In genomic region chr7:25900245-25900644, GRCh38 we compare ENCODE assay signal across 27 cellular contexts.
"Had no signal": no experiment of that assay in that cellular context is flagged by ENCODE, and none has a peak within 500 bp of the region (broad histone marks: within the 10 kb centered on the region; RNA-seq: fewer than 3 reads in every experiment).

No MANE protein-coding gene starts in this region.

- ATAC-seq: naive thymus-derived CD8-positive, alpha-beta T cell; natural killer cell treated with Interleukin-12 subunit alpha and Interleukin-12 subunit beta and Interleukin-15 and Interleukin-18, amount 100 ng/mL, for 72 hours; psoas muscle; right lobe of liver; stimulated activated memory B cell treated with anti-CD40 and anti-IgM and Interleukin-4, amounts not matched to agents 10 μg/mL and 1 μg/mL and 100 μg/mL, for 72 hours; stimulated activated naive CD8-positive, alpha-beta T cell treated with anti-CD3 and anti-CD28 coated beads, Interleukin-15, amount 100 ng/mL, for 72 hours; stimulated activated naive CD8-positive, alpha-beta T cell treated with anti-CD3 and anti-CD28 coated beads, Interleukin-15, Interleukin-2, amounts not matched to agents 100 U/mL and 50 U/mL, for 24 hours had no signal

- H2AFZ ChIP-seq: neural progenitor cell, parathyroid adenoma had no signal

- H3K27me3 ChIP-seq: neural progenitor cell, ovary, right lobe of liver, thyroid gland, upper lobe of left lung, vagina had no signal

- H3K4me3 ChIP-seq: neural progenitor cell, ovary, psoas muscle, right lobe of liver, sigmoid colon, thoracic aorta, thyroid gland, tibial nerve, upper lobe of left lung, vagina had no signal

- H3K9ac ChIP-seq: neural progenitor cell, parathyroid adenoma had no signal

- H3K4me1 ChIP-seq: right lobe of liver had no signal

- DNase-seq: naive thymus-derived CD8-positive, alpha-beta T cell; occipital lobe; posterior cingulate gyrus; psoas muscle; right cardiac atrium; right lobe of liver; sigmoid colon; small intestine; stimulated activated CD4-positive, alpha-beta T cell treated with anti-CD3 and anti-CD28 coated beads, Interleukin-15, amount 100 ng/mL, for 24 hours; stimulated activated CD4-positive, alpha-beta T cell treated with anti-CD3 and anti-CD28 coated beads, Interleukin-2, amount 100 ng/mL, for 24 hours; stimulated activated CD4-positive, alpha-beta T cell treated with anti-CD3 and anti-CD28 coated beads, Interleukin-2, amount 100 ng/mL, for 48 hours; stimulated activated CD4-positive, alpha-beta T cell treated with anti-CD3 and anti-CD28 coated beads, Interleukin-4, amount 100 ng/mL, for 4 hours; stimulated activated CD8-positive, alpha-beta memory T cell treated with anti-CD3 and anti-CD28 coated beads, Interleukin-4, amount 100 ng/mL, for 48 hours; stimulated activated naive CD4-positive, alpha-beta T cell; stimulated activated naive CD8-positive, alpha-beta T cell treated with anti-CD3 and anti-CD28 coated beads, Interleukin-15, amount 100 ng/mL, for 72 hours; stimulated activated naive CD8-positive, alpha-beta T cell treated with anti-CD3 and anti-CD28 coated beads, Interleukin-15, Interleukin-2, amounts not matched to agents 100 U/mL and 50 U/mL, for 24 hours; thyroid gland; trophoblast cell; upper lobe of left lung had no signal

- FAIRE-seq: small intestine had no signal

- H3K9me3 ChIP-seq: ovary, psoas muscle, right lobe of liver, sigmoid colon, thoracic aorta, thyroid gland, tibial nerve, upper lobe of left lung, vagina had no signal

- H3K27ac ChIP-seq: neural progenitor cell, parathyroid adenoma, psoas muscle, right lobe of liver, sigmoid colon, thoracic aorta, thyroid gland, tibial nerve, upper lobe of left lung, vagina had no signal

- H3K79me2 ChIP-seq: parathyroid adenoma had no signal

- H3K36me3 ChIP-seq: neural progenitor cell, ovary, right lobe of liver, sigmoid colon, thoracic aorta, thyroid gland, tibial nerve, upper lobe of left lung, vagina had no signal

- H3K4me2 ChIP-seq: neural progenitor cell had no signal
